In genomic region chr18:70576281-70577022, GRCh38 we compare ENCODE assay signal across 29 cellular contexts.
"Had no signal": no experiment of that assay in that cellular context is flagged by ENCODE, and none has a peak within 500 bp of the region (broad histone marks: within the 10 kb centered on the region; RNA-seq: fewer than 3 reads in every experiment).

No MANE protein-coding gene starts in this region.

- H3K4me1 ChIP-seq: left lung, lower lobe of right lung, parathyroid adenoma, psoas muscle, right atrium auricular region, stomach, testis, thyroid gland, transverse colon, upper lobe of left lung, vagina had no signal

- DNase-seq: hippocampal formation; left colon; left lung; lower lobe of right lung; mammary epithelial cell; mesenchymal stem cell; naive B cell; natural killer cell; nephron progenitor cell; occipital lobe; psoas muscle; stimulated activated CD4-positive, alpha-beta T cell treated with anti-CD3 and anti-CD28 coated beads, Interleukin-12 subunit alpha, Interleukin-12 subunit beta, amount 100 ng/mL, for 4 hours; stimulated activated CD4-positive, alpha-beta T cell treated with anti-CD3 and anti-CD28 coated beads, Interleukin-15, amount 100 ng/mL, for 24 hours; stimulated activated CD4-positive, alpha-beta T cell treated with anti-CD3 and anti-CD28 coated beads, Interleukin-2, amount 100 ng/mL, for 24 hours; stimulated activated CD4-positive, alpha-beta T cell treated with anti-CD3 and anti-CD28 coated beads, Interleukin-4, amount 100 ng/mL, for 1 hour; stimulated activated naive B cell treated with anti-CD40 and anti-IgM and Interleukin-4, amounts not matched to agents 10 μg/mL and 1 μg/mL and 100 μg/mL, for 72 hours; stimulated activated naive CD8-positive, alpha-beta T cell treated with anti-CD3 and anti-CD28 coated beads, Interleukin-15, Interleukin-2, amounts not matched to agents 100 U/mL and 50 U/mL, for 24 hours; stomach; testis; thyroid gland; transverse colon; upper lobe of left lung had no signal

- H3K9me3 ChIP-seq: neutrophil, psoas muscle, right atrium auricular region, testis, thyroid gland, vagina had no signal

- H3K9ac ChIP-seq: parathyroid adenoma had no signal

- H3K79me2 ChIP-seq: parathyroid adenoma had no signal

- FAIRE-seq: keratinocyte had no signal

- H2AFZ ChIP-seq: parathyroid adenoma had no signal

- H3K36me3 ChIP-seq: left lung, lower lobe of right lung, neutrophil, right atrium auricular region, stomach, thyroid gland, transverse colon, upper lobe of left lung, vagina had no signal

- ATAC-seq: left lung; lower lobe of right lung; natural killer cell; psoas muscle; sciatic nerve; stimulated activated naive B cell treated with anti-CD40 and anti-IgM and Interleukin-4, amounts not matched to agents 10 μg/mL and 1 μg/mL and 100 μg/mL, for 72 hours; stimulated activated naive CD8-positive, alpha-beta T cell treated with anti-CD3 and anti-CD28 coated beads, Interleukin-15, Interleukin-2, amounts not matched to agents 100 U/mL and 50 U/mL, for 24 hours had no signal

- H3K27me3 ChIP-seq: left lung, neutrophil, right atrium auricular region, stomach, testis, thyroid gland, transverse colon, upper lobe of left lung, vagina had no signal

- H3K27ac ChIP-seq: left lung, lower lobe of right lung, neutrophil, parathyroid adenoma, psoas muscle, right atrium auricular region, skin epidermis, stomach, testis, thyroid gland, transverse colon, upper lobe of left lung, vagina had no signal

- H3K4me3 ChIP-seq: left lung, lower lobe of right lung, psoas muscle, right atrium auricular region, skin epidermis, stomach, testis, thyroid gland, transverse colon, upper lobe of left lung, vagina had no signal
